Comparison of ENCODE assay signal across 8 cellular contexts in the genomic region with DNA sequence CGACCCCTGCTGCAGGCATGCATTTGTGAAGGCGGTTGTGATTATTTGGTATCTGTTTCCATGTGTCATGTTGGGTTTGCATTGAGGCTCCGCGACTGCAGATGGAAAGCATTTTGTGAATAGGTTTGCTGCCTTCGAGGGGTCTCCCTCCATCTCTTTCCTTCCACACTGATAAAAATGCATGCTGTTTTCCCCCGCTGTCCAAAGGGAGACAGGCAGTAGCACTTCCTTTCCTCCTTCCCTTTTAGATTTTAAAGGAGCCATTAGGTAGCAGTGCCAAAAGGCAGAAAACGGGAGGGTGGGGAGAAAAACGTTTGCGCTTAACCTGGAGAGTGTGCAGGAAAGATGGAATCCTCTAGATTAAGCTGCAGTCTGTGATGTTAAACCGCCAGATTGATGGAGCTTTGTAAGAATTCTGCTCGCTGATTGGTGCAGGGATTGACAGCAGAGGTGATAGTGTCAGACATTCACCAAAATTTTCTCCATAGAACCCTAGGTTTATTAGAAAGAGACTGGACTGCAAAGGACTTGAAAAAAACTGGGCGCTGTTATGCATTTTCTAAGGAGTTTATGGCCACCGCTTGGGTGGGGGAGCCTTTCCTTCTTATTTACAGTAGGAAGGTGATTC. TPM values are rescaled to one million over a fixed set of nuclear protein-coding genes. Genes with fewer than 3 reads are reported as not detected.
DNase-seq lines count a peak whose midpoint lies in the region; ATAC-seq and TF ChIP-seq lines count a peak whose summit lies in the region.

No MANE protein-coding gene starts in this region.

- H3K4me3 ChIP-seq in retinal pigment epithelial cell (ENCODE audit: low read length): peak overlapping the region; percentile 94

- intact Hi-C loops in left ventricle myocardium superior (cut with micrococcal nuclease): loop anchor here (10.0 kb wide), 1 partner anchor 103 kb away; no protein-coding TSS in a partner anchor

- no peaks in the 10 kb centered on the region for H3K27me3 Mint-ChIP-seq in activated naive CD4-positive, alpha-beta T cell treated with anti-CD3 and anti-CD28 coated beads, Interleukin-2, amount 50 U/mL, for 24 hours

- in situ Hi-C loops in G401 (cut with HindIII; ENCODE audit: low sequenced_read_pairs): no loop called here

- no peaks in the 10 kb centered on the region for H3K36me3 Mint-ChIP-seq in activated naive CD4-positive, alpha-beta T cell treated with anti-CD3 and anti-CD28 coated beads, Interleukin-2, amount 50 U/mL, for 24 hours

- ATAC-seq in left ventricle myocardium superior: peak; percentile 28

- peaks cover 72% of the 10 kb centered on the region for H3K4me1 Mint-ChIP-seq in activated naive CD4-positive, alpha-beta T cell treated with anti-CD3 and anti-CD28 coated beads, Interleukin-2, amount 50 U/mL, for 24 hours

- DNase-seq in G401 (ENCODE audit: low spot score): peak; percentile 82
- peak; percentile 71 for DNase-seq in NCI-H146 (lab: John Stamatoyannopoulos, UW)
- no peak for DNase-seq in left ventricle myocardium superior
- no peak for DNase-seq in retinal pigment epithelial cell (ENCODE audit: low read depth)
- no peak for DNase-seq in occipital lobe (lab: John Stamatoyannopoulos, UW)
- no peak for DNase-seq in stimulated activated naive CD4-positive, alpha-beta T cell treated with Interleukin-2 at 50 U/mL for 16 hours (lab: John Stamatoyannopoulos, UW)
- no peak for DNase-seq in iPS-NIHi11 (ENCODE audit: low spot score)

- TF ChIP-seq CTCF in retinal pigment epithelial cell (conservative IDR thresholded peaks at IDR 0.05; ENCODE audit: low read depth, low read length): no peak

- H3K27ac Mint-ChIP-seq in activated naive CD4-positive, alpha-beta T cell treated with anti-CD3 and anti-CD28 coated beads, Interleukin-2, amount 50 U/mL, for 24 hours: peak overlapping the region; percentile 98

- no peaks in the 10 kb centered on the region for H3K9me3 Mint-ChIP-seq in activated naive CD4-positive, alpha-beta T cell treated with anti-CD3 and anti-CD28 coated beads, Interleukin-2, amount 50 U/mL, for 24 hours

- peak overlapping the region; percentile 97 for H3K4me3 Mint-ChIP-seq in activated naive CD4-positive, alpha-beta T cell treated with anti-CD3 and anti-CD28 coated beads, Interleukin-2, amount 50 U/mL, for 24 hours

RNA-seq across cellular contexts. Expression of a gene that starts 0.7 kb away (rescaled TPM):
- 17.2 and 30.3 TPM in 2 replicates for total RNA-seq in G401 (2014; rRNA removed; shearing (Covaris generic))
- total RNA-seq in left ventricle myocardium superior (111 TPM), occipital lobe (68.0 TPM)

Comparison
In these comparisons a context has a peak if more than half of its experiments do, and no peak if none do; other contexts are left out.
1. DNase-seq: peak in G401 (single experiment) and NCI-H146 (single experiment); none in left ventricle myocardium superior (single experiment), retinal pigment epithelial cell (single experiment), occipital lobe (single experiment), stimulated activated naive CD4-positive, alpha-beta T cell treated with Interleukin-2 at 50 U/mL for 16 hours (single experiment) and iPS-NIHi11 (single experiment).